ENCODE assay signal across 1 cellular context in the genomic region with DNA sequence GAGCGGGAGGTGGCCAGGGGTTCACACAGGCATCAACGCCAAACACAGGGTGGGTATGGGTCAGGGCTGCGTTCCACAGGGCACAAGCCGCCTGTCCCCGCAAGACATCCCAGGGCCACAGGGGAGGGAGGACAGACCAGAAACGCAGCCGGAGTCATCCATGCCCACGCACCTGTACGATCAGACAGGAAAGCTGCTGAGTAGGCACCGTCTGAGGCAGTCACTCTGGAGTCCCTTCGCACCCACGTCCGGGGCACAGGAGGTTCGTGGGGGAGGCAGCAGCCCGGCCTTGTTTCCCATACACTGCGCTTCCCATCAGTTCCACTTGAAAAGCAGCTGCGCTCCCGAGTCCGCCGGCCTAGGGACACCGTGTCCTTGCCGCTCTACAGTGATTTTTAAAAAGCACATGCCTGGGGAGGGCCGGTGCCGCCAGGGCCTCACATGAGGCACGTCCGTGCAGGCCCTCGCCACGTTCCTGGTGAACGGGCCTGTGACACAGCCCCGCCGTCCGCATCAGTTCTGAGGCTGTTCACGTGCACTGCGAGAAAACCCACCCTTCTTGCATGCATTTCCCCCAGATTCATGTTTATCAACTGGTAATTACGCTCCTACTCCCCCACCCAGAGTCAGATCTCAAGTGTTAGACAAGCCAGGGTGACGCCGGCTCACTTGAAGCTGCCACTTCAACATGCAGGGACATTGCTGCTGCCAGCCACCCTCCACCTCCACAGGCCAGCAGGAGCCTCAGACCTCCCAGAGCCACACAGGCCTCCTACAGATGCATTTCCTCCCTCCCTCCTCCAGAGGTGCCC.
TF ChIP-seq lines count a peak whose summit lies in the region.

No MANE protein-coding gene starts in this region.

TF ChIP-seq in endothelial cell of umbilical vein, 7 proteins besides CTCF, POLR2A, EP300 and RAD21:
- TF ChIP-seq JUN (IDR thresholded peaks at IDR 0.05; ENCODE audit: borderline replicate concordance, insufficient read depth, insufficient read length, low read depth) (no peak), EZH2 (IDR thresholded peaks at IDR 0.05; ENCODE audit: borderline replicate concordance, low read depth, low read length, severe bottlenecking) (no peak), POLR2AphosphoS5 (IDR thresholded peaks at IDR 0.05; ENCODE audit: insufficient read depth, low read depth, low read length) (peak; percentile 15), MYC (IDR thresholded peaks at IDR 0.05; ENCODE audit: low read depth, low read length) (no peak), GATA2 (IDR thresholded peaks at IDR 0.05; ENCODE audit: insufficient read depth, insufficient read length, low read depth, low read length) (no peak)
- TF ChIP-seq, protein P1, sequence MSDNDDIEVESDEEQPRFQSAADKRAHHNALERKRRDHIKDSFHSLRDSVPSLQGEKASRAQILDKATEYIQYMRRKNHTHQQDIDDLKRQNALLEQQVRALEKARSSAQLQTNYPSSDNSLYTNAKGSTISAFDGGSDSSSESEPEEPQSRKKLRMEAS (IDR thresholded peaks at IDR 0.05; ENCODE audit: insufficient read depth, insufficient read length): no peak
